In genomic region chr6:10520468-10520867, GRCh38 we compare ENCODE assay signal across 9 cellular contexts. TPM values are rescaled to one million over a fixed set of nuclear protein-coding genes. Genes with fewer than 3 reads are reported as not detected.
DNase-seq lines count a peak whose midpoint lies in the region; ATAC-seq and TF ChIP-seq lines count a peak whose summit lies in the region.
"Had no signal": no experiment of that assay in that cellular context is flagged by ENCODE, and none has a peak within 500 bp of the region (broad histone marks: within the 10 kb centered on the region; RNA-seq: fewer than 3 reads in every experiment).

No MANE protein-coding gene starts in this region.

- H3K4me1 ChIP-seq in RWPE2 (ENCODE audit: insufficient read depth, poor library complexity, severe bottlenecking) (peaks cover 11% of the 10 kb centered on the region), upper lobe of right lung (peaks cover 10% of the 10 kb centered on the region)

- no peak overlapping the region for H3K4me3 ChIP-seq in RWPE2 (ENCODE audit: severe bottlenecking)
- peak overlapping the region; percentile 35 for H3K4me3 ChIP-seq in upper lobe of right lung

- H3K36me3 ChIP-seq in RWPE2 (ENCODE audit: low read depth) (no peaks in the 10 kb centered on the region), upper lobe of right lung (no peaks in the 10 kb centered on the region)

- peak overlapping the region; percentile 17 for H3K27ac ChIP-seq in RWPE2 (ENCODE audit: poor library complexity, severe bottlenecking)
- H3K27ac ChIP-seq in upper lobe of right lung: peak overlapping the region; percentile 81

- no peaks in the 10 kb centered on the region for H3K27me3 ChIP-seq in RWPE2 (ENCODE audit: insufficient read depth, poor library complexity, severe bottlenecking)
- no peaks in the 10 kb centered on the region for H3K27me3 ChIP-seq in upper lobe of right lung

- TF ChIP-seq CTCF in RWPE2 (IDR thresholded peaks at IDR 0.05; ENCODE audit: poor library complexity, severe bottlenecking) (no peak), upper lobe of right lung (IDR thresholded peaks at IDR 0.05) (no peak)

- no peak for DNase-seq in Right ventricle myocardium superior
- no peak for DNase-seq in Right ventricle myocardium inferior (ENCODE audit: missing footprints)
- DNase-seq in RWPE2 (ENCODE audit: low spot score): no peak
- peak; percentile 58 for DNase-seq in iris pigment epithelial cell (ENCODE audit: low read depth)
- DNase-seq in upper lobe of right lung: no peak
- DNase-seq in NCI-H2107 (lab: John Stamatoyannopoulos, UW): no peak
- DNase-seq: stimulated activated CD8-positive, alpha-beta memory T cell treated with anti-CD3 and anti-CD28 coated beads, Interleukin-4, amount 100 ng/mL, for 48 hours had no signal

- H3K9me3 ChIP-seq in RWPE2 (ENCODE audit: severe bottlenecking) (no peaks in the 10 kb centered on the region), upper lobe of right lung (no peaks in the 10 kb centered on the region)

- ATAC-seq in Right ventricle myocardium superior (ENCODE audit: poor library complexity): peak; percentile 3
- no peak for ATAC-seq in Right ventricle myocardium inferior
- ATAC-seq in RWPE2 (ENCODE audit: low read depth): 0 out of 3 replicates have a peak, but pooled peaks have one; percentile 41
- peak; percentile 36 for ATAC-seq in upper lobe of right lung
- no peak for ATAC-seq in GM18861 (IDR thresholded peaks at IDR 0.05; ENCODE audit: unreplicated experiment)
- no peak for ATAC-seq in HG03521 (IDR thresholded peaks at IDR 0.05; ENCODE audit: unreplicated experiment)

- intact Hi-C loops in Right ventricle myocardium superior (cut with DNase I) (no loop called here), Right ventricle myocardium inferior (cut with DNase I) (loop anchor here (2.0 kb wide), 1 partner anchor 64 kb away; no protein-coding TSS in a partner anchor), upper lobe of right lung (cut with DNase I) (no loop called here)

RNA-seq across cellular contexts. Expression of gene GCNT2, which starts 0.7 kb away (rescaled TPM):
- total RNA-seq in Right ventricle myocardium superior: 37.1 TPM
- 51.9 TPM for total RNA-seq in Right ventricle myocardium inferior
- total RNA-seq in upper lobe of right lung: 27.4 TPM

Comparison
In these comparisons a context has a peak if more than half of its experiments do, and no peak if none do; other contexts are left out.
1. ATAC-seq: peak in Right ventricle myocardium superior (single experiment), RWPE2 (single experiment) and upper lobe of right lung (single experiment); none in Right ventricle myocardium inferior (single experiment), GM18861 (single experiment) and HG03521 (single experiment).